In the genomic region with DNA sequence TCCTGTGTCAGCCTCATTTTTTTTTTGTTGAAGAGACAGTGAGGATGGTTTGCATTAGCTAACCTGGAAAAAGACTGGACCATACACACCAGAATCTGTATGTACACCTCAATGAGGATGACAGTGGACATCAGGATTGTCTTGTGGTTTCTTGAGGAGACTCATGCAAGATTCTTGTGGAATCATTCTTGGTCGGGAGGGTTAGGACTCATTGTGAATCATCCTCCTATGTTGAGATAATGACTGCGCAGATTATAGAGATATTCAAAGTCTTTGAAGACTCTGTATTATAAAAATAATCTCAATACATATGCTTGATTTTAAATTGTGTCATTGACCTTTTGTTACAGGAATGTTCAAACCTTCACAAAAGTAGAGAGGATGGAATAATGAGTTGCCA, we compare ENCODE assay signal across 16 cellular contexts. TPM values are rescaled to one million over a fixed set of nuclear protein-coding genes. Genes with fewer than 3 reads are reported as not detected.
DNase-seq lines count a peak whose midpoint lies in the region; ATAC-seq, FAIRE-seq and TF ChIP-seq lines count a peak whose summit lies in the region.
"Had no signal": no experiment of that assay in that cellular context is flagged by ENCODE, and none has a peak within 500 bp of the region (broad histone marks: within the 10 kb centered on the region; RNA-seq: fewer than 3 reads in every experiment).

No MANE protein-coding gene starts in this region.

- H3K27ac ChIP-seq in HCT116 (ENCODE audit: low read depth, low read length) (no peak overlapping the region), SJSA1 (peak overlapping the region; percentile 51)
- H3K27ac ChIP-seq: left ventricle myocardium inferior, neural progenitor cell, thyroid gland had no signal

- CTCF ChIA-PET in HCT116 (lab: Charles Lee), result no interaction called here

- POLR2A ChIA-PET in HCT116 (lab: Charles Lee), result no interaction called here

- peaks cover 2% of the 10 kb centered on the region for H3K4me1 Mint-ChIP-seq in T-helper 2 cell treated with Interferon-gamma antibody and Interleukin-4, amounts not matched to agents 5 μg/mL and 100 μg/mL, for 36 hours (ENCODE audit: low read depth)
- H3K4me1 Mint-ChIP-seq: GM23338, neural progenitor cell had no signal

- FAIRE-seq in urothelium cell line (lab: Jason Lieb, UNC), result peak; percentile 52
- FAIRE-seq: GM12878, GM19239 had no signal

- H3K9me3 ChIP-seq in HCT116 (ENCODE audit: control insufficient read depth in 1 of 2, insufficient read depth in 1 of 2, low read depth in 1 of 2, low read length in 2 of 2) (no peaks in the 10 kb centered on the region), SJSA1 (replicated peaks) (no peaks in the 10 kb centered on the region)
- H3K9me3 ChIP-seq: left ventricle myocardium inferior, thyroid gland had no signal

- H3K27ac Mint-ChIP-seq in T-helper 2 cell treated with Interferon-gamma antibody and Interleukin-4, amounts not matched to agents 5 μg/mL and 100 μg/mL, for 36 hours, result no peak overlapping the region
- H3K27ac Mint-ChIP-seq: GM23338, neural progenitor cell, T-helper 17 cell had no signal

- BruUV-seq in HCT116 (replicated peaks; lab: Mats Ljungman, UMichigan), result no TSS peak

- no peak for TF ChIP-seq POLR2A in HCT116 (IDR thresholded peaks at IDR 0.05; ENCODE audit: borderline replicate concordance, extremely low read depth, insufficient read depth, insufficient read length)

- ATAC-seq in HCT116, result peak; percentile 83
- ATAC-seq: GM12878, GM23338, T-helper 17 cell had no signal

- no peaks in the 10 kb centered on the region for H3K79me2 ChIP-seq in HCT116 (ENCODE audit: insufficient read depth, low read length)

- H3K4me2 ChIP-seq in HCT116 (ENCODE audit: low read length), result peak overlapping the region; percentile 29
- H3K4me2 ChIP-seq: GM23338, neural progenitor cell had no signal

- H3K27me3 ChIP-seq in HCT116 (ENCODE audit: insufficient read depth, low read length) (no peaks in the 10 kb centered on the region), SJSA1 (replicated peaks) (no peaks in the 10 kb centered on the region)
- H3K27me3 ChIP-seq: neural progenitor cell, thyroid gland had no signal

- no peak overlapping the region for H3K4me3 Mint-ChIP-seq in T-helper 2 cell treated with Interferon-gamma antibody and Interleukin-4, amounts not matched to agents 5 μg/mL and 100 μg/mL, for 36 hours
- H3K4me3 Mint-ChIP-seq: GM23338, neural progenitor cell, T-helper 17 cell had no signal

- peak; percentile 37 for DNase-seq in HCT116 (ENCODE audit: low read depth, low spot score)
- peak; percentile 64 to 69 for DNase-seq in SJSA1 (ENCODE audit: low read depth in 1 of 2, low spot score in 2 of 2)
- peak; percentile 99 for DNase-seq in fibroblast of mammary gland (ENCODE audit: low read depth)
- peak; percentile 64 for DNase-seq in urothelium cell line (ENCODE audit: low spot score)
- DNase-seq in T-helper 2 cell treated with Interferon-gamma antibody and Interleukin-4, amounts not matched to agents 5 μg/mL and 100 μg/mL, for 36 hours (ENCODE audit: low spot score), result no peak
- no peak for DNase-seq in NCI-H128 (lab: John Stamatoyannopoulos, UW; ENCODE audit: unreplicated experiment)
- no peak for DNase-seq in ecto neural progenitor cell (ENCODE audit: low spot score)
- DNase-seq: activated CD4-positive, alpha-beta T cell treated with anti-CD3 and anti-CD28 coated beads, Interleukin-2, amount 50 U/mL, for 48 hours; left ventricle myocardium inferior; NCI-H2081 treated with DMSO at 0.1 percent for 48 hours; T-helper 17 cell; thyroid gland had no signal

- TF ChIP-seq RAD21 in HCT116 (IDR thresholded peaks at IDR 0.05; ENCODE audit: low read depth), result no peak

- H3K9me2 ChIP-seq in HCT116 (ENCODE audit: insufficient read depth), result no peaks in the 10 kb centered on the region

- no peaks in the 10 kb centered on the region for H3K36me3 Mint-ChIP-seq in T-helper 2 cell treated with Interferon-gamma antibody and Interleukin-4, amounts not matched to agents 5 μg/mL and 100 μg/mL, for 36 hours (ENCODE audit: low read depth)
- H3K36me3 Mint-ChIP-seq: neural progenitor cell had no signal

- RAD21 ChIA-PET in HCT116 (lab: Charles Lee; ENCODE audit: low non-redundant PET in 1 of 2, low total read pairs in 2 of 2, uncharacterized antibody in 2 of 2, unreplicated experiment in 2 of 2), result no interaction called here

- H2AFZ ChIP-seq in HCT116 (ENCODE audit: low read depth, low read length, poor library complexity, severe bottlenecking), result no peak overlapping the region
- H2AFZ ChIP-seq: GM23338, neural progenitor cell had no signal

- peaks cover 27% of the 10 kb centered on the region for H3K27me3 Mint-ChIP-seq in T-helper 2 cell treated with Interferon-gamma antibody and Interleukin-4, amounts not matched to agents 5 μg/mL and 100 μg/mL, for 36 hours (ENCODE audit: low read depth)
- H3K27me3 Mint-ChIP-seq: T-helper 17 cell had no signal

- H3K4me3 ChIP-seq in HCT116 (replicated peaks in 1 of 2; ENCODE audit: low read depth in 1 of 2, low read length in 2 of 2), result no peak overlapping the region
- H3K4me3 ChIP-seq in SJSA1, result no peak overlapping the region
- no peak overlapping the region for H3K4me3 ChIP-seq in fibroblast of mammary gland (ENCODE audit: control insufficient read depth, low read depth, low read length)
- H3K4me3 ChIP-seq: GM12878, GM23338, left ventricle myocardium inferior, neural progenitor cell, thyroid gland had no signal

- no peak overlapping the region for H3K9ac ChIP-seq in HCT116 (ENCODE audit: low read length)
- H3K9ac ChIP-seq: neural progenitor cell had no signal

- TF ChIP-seq CTCF in HCT116 (IDR thresholded peaks at IDR 0.05 in 2 of 3, conservative IDR thresholded peaks at IDR 0.05 in 1 of 3; ENCODE audit: borderline replicate concordance in 1 of 3, insufficient read depth in 1 of 3, low read depth in 2 of 3, low read length in 2 of 3) (no peak), fibroblast of mammary gland (conservative IDR thresholded peaks at IDR 0.05; ENCODE audit: control insufficient read depth, insufficient read depth, low read depth, low read length) (no peak)

- peaks cover 0 to 14% of the 10 kb centered on the region in 2 experiments; a peak in 2 of 4 replicates for H3K4me1 ChIP-seq in HCT116 (ENCODE audit: control insufficient read depth in 1 of 2, insufficient read depth in 2 of 2, low read length in 2 of 2)
- peaks cover 17% of the 10 kb centered on the region for H3K4me1 ChIP-seq in SJSA1 (replicated peaks)
- H3K4me1 ChIP-seq: left ventricle myocardium inferior, neural progenitor cell, thyroid gland had no signal

- intact Hi-C loops in HCT116 (cut with micrococcal nuclease), result no loop called here

- no peaks in the 10 kb centered on the region for H4K20me1 ChIP-seq in HCT116 (ENCODE audit: insufficient read depth)

- H3K36me3 ChIP-seq in HCT116 (ENCODE audit: control insufficient read depth in 1 of 2, insufficient read depth in 2 of 2, low read length in 2 of 2), result no peaks in the 10 kb centered on the region
- H3K36me3 ChIP-seq in SJSA1, result no peaks in the 10 kb centered on the region
- H3K36me3 ChIP-seq: left ventricle myocardium inferior, neural progenitor cell, thyroid gland had no signal

- H3K9me3 Mint-ChIP-seq in T-helper 2 cell treated with Interferon-gamma antibody and Interleukin-4, amounts not matched to agents 5 μg/mL and 100 μg/mL, for 36 hours, result no peaks in the 10 kb centered on the region
- H3K9me3 Mint-ChIP-seq: GM23338, neural progenitor cell had no signal

TF ChIP-seq in HCT116, 20 proteins besides CTCF, POLR2A, EP300 and RAD21:
- TF ChIP-seq, protein P1, sequence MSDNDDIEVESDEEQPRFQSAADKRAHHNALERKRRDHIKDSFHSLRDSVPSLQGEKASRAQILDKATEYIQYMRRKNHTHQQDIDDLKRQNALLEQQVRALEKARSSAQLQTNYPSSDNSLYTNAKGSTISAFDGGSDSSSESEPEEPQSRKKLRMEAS (IDR thresholded peaks at IDR 0.05), result no peak
- TF ChIP-seq SIN3A (IDR thresholded peaks at IDR 0.05; ENCODE audit: low read depth), result no peak
- peak; percentile 76 for TF ChIP-seq FOSL1 (IDR thresholded peaks at IDR 0.05; ENCODE audit: low read depth)
- TF ChIP-seq, protein P2, sequence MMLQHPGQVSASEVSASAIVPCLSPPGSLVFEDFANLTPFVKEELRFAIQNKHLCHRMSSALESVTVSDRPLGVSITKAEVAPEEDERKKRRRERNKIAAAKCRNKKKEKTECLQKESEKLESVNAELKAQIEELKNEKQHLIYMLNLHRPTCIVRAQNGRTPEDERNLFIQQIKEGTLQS (IDR thresholded peaks at IDR 0.05), result no peak
- TF ChIP-seq EZH2phosphoT487 (IDR thresholded peaks at IDR 0.05; ENCODE audit: borderline replicate concordance), result no peak
- TF ChIP-seq SP1 (IDR thresholded peaks at IDR 0.05; ENCODE audit: low read depth), result peak; percentile 38
- TF ChIP-seq, protein P3, sequence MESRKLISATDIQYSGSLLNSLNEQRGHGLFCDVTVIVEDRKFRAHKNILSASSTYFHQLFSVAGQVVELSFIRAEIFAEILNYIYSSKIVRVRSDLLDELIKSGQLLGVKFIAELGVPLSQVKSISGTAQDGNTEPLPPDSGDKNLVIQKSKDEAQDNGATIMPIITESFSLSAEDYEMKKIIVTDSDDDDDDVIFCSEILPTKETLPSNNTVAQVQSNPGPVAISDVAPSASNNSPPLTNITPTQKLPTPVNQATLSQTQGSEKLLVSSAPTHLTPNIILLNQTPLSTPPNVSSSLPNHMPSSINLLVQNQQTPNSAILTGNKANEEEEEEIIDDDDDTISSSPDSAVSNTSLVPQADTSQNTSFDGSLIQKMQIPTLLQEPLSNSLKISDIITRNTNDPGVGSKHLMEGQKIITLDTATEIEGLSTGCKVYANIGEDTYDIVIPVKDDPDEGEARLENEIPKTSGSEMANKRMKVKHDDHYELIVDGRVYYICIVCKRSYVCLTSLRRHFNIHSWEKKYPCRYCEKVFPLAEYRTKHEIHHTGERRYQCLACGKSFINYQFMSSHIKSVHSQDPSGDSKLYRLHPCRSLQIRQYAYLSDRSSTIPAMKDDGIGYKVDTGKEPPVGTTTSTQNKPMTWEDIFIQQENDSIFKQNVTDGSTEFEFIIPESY (IDR thresholded peaks at IDR 0.05; ENCODE audit: extremely low read depth, insufficient replicate concordance, low read length), result no peak
- no peak for TF ChIP-seq EGR1 (IDR thresholded peaks at IDR 0.05; ENCODE audit: low read depth)
- no peak for TF ChIP-seq CEBPB (IDR thresholded peaks at IDR 0.05; ENCODE audit: low read depth)
- TF ChIP-seq JUND (IDR thresholded peaks at IDR 0.05), result peak; percentile 49; the same call in 1 of the 2 replicates
- no peak for TF ChIP-seq CBX3 (IDR thresholded peaks at IDR 0.05; ENCODE audit: low read depth)
- TF ChIP-seq SRF (IDR thresholded peaks at IDR 0.05; ENCODE audit: low read depth), result no peak

RNA-seq across cellular contexts. Expression of a gene that starts 49.1 kb away (rescaled TPM):
- 0.54 TPM for total RNA-seq in HCT116 (2021; ENCODE audit: unreplicated experiment)
- not detected in 2 replicates for polyA plus RNA-seq in HCT116 (2012)
- 32.6 and 42.4 TPM in 2 replicates for total RNA-seq in SJSA1 (2014; rRNA removed; shearing (Covaris generic))

Comparison
In these comparisons a context has a peak if more than half of its experiments do, and no peak if none do; other contexts are left out.
1. DNase-seq: peak in HCT116 (single experiment), SJSA1 (2 of 2), fibroblast of mammary gland (single experiment) and urothelium cell line (single experiment); none in T-helper 2 cell treated with Interferon-gamma antibody and Interleukin-4, amounts not matched to agents 5 μg/mL and 100 μg/mL, for 36 hours (single experiment), NCI-H128 (single experiment) and ecto neural progenitor cell (single experiment).
2. RNA of a gene that starts 49.1 kb away (total RNA-seq): 32.6 to 42.4 TPM in SJSA1; 0.54 TPM in HCT116 (single experiment); every median in the first group is over 10 times any median in the second.